14 cellular contexts compared by ENCODE assay signal in genomic region chr1:151012684-151013471, GRCh38. TPM values are rescaled to one million over a fixed set of nuclear protein-coding genes. Genes with fewer than 3 reads are reported as not detected.
DNase-seq lines count a peak whose midpoint lies in the region; ATAC-seq and TF ChIP-seq lines count a peak whose summit lies in the region.
"Had no signal": no experiment of that assay in that cellular context is flagged by ENCODE, and none has a peak within 500 bp of the region (broad histone marks: within the 10 kb centered on the region; RNA-seq: fewer than 3 reads in every experiment).

No MANE protein-coding gene starts in this region.

- intact Hi-C loops in lower lobe of right lung (cut with DNase I) = no loop called here
- intact Hi-C loops in stomach (cut with DNase I; ENCODE audit: low total_unique reads) = no loop called here

- H3K36me3 ChIP-seq in duodenal mucosa (ENCODE audit: control insufficient read depth in 1 of 2, insufficient read depth in 2 of 2, low read length in 2 of 2) (peaks cover 2 to 4% of the 10 kb centered on the region in 2 donors), lower lobe of right lung (peaks cover 7% of the 10 kb centered on the region), stomach (peaks cover 0 to 14% (median 5%) of the 10 kb centered on the region in 4 donors)

- ATAC-seq in lower lobe of right lung (peak in 1 of 2 donors; percentile 16), HG03520 (IDR thresholded peaks at IDR 0.05; ENCODE audit: unreplicated experiment) (no peak)
- ATAC-seq: activated CD8-positive, alpha-beta T cell treated with anti-CD3 and anti-CD28 coated beads, Interleukin-2, amount 10 ng/mL, durations not matched to agents 7 days and 5 days had no signal

- H3K4me1 ChIP-seq in duodenal mucosa (ENCODE audit: control insufficient read depth in 1 of 2, insufficient read depth in 2 of 2, low read length in 2 of 2) (peaks cover 36 to 44% of the 10 kb centered on the region in 2 donors), lower lobe of right lung (peaks cover 53% of the 10 kb centered on the region), stomach (peaks cover 30 to 57% (median 45%) of the 10 kb centered on the region in 4 donors)

- no peaks in the 10 kb centered on the region for H3K27me3 ChIP-seq in duodenal mucosa (ENCODE audit: control insufficient read depth in 1 of 2, insufficient read depth in 2 of 2, low read length in 2 of 2)
- H3K27me3 ChIP-seq in lower lobe of right lung (ENCODE audit: low read depth) = no peaks in the 10 kb centered on the region
- no peaks in the 10 kb centered on the region for H3K27me3 ChIP-seq in stomach

- TF ChIP-seq POLR2A in stomach (IDR thresholded peaks at IDR 0.05) = no peak

- TF ChIP-seq EP300 in stomach (IDR thresholded peaks at IDR 0.05) = no peak

- H3K9ac ChIP-seq in duodenal mucosa (ENCODE audit: low read depth in 1 of 2, low read length in 2 of 2) = peak overlapping the region in 1 of 2 donors; percentile 8

- H3K4me3 ChIP-seq in duodenal mucosa (ENCODE audit: low read depth in 1 of 2, low read length in 2 of 2) = peak overlapping the region in 1 of 2 donors; percentile 12
- H3K4me3 ChIP-seq in lower lobe of right lung = no peak overlapping the region
- no peak overlapping the region for H3K4me3 ChIP-seq in stomach

- WGBS in stomach, 5 donors = 61 to 77% (median 67%) methylated on average over 14 of the region's 14 CpGs

- TF ChIP-seq CTCF in lower lobe of right lung (IDR thresholded peaks at IDR 0.05) (no peak), stomach (IDR thresholded peaks at IDR 0.05) (no peak)

- H3K27ac ChIP-seq in duodenal mucosa (ENCODE audit: low read depth, low read length) (peak overlapping the region; percentile 61), lower lobe of right lung (peak overlapping the region; percentile 63), stomach (peak overlapping the region; percentile 48 to 64 (median 56))

- DNase-seq in HuH-7 (ENCODE audit: low spot score) (peak; percentile 61), lower lobe of right lung (no peak), stomach (no peak), iPS-NIHi11 (ENCODE audit: low spot score) (no peak), 8988T (no peak)
- no peak for DNase-seq in stimulated activated CD4-positive, alpha-beta T cell treated with anti-CD3 and anti-CD28 coated beads, Interleukin-12 subunit alpha, Interleukin-12 subunit beta, amount 100 ng/mL, for 4 hours
- DNase-seq: activated CD8-positive, alpha-beta T cell treated with anti-CD3 and anti-CD28 coated beads, Interleukin-2, amount 10 ng/mL, durations not matched to agents 7 days and 5 days; dermis blood vessel endothelial cell; H7; stimulated activated CD4-positive, alpha-beta T cell treated with anti-CD3 and anti-CD28 coated beads, Interleukin-2, amount 100 ng/mL, for 24 hours; T-helper 9 cell had no signal

- H3K9me3 ChIP-seq in duodenal mucosa (ENCODE audit: control insufficient read depth in 1 of 2, low read length in 2 of 2) = no peaks in the 10 kb centered on the region
- H3K9me3 ChIP-seq in lower lobe of right lung = no peaks in the 10 kb centered on the region
- no peaks in the 10 kb centered on the region for H3K9me3 ChIP-seq in stomach

RNA-seq across cellular contexts. Expression of gene PRUNE1, which starts 4.6 kb away (rescaled TPM):
- total RNA-seq in lower lobe of right lung (21.4 TPM), stomach (100 to 1,000 TPM in 1 of 5 donors, 10 to 100 TPM in 3, 1 to 10 TPM in 1; 2.9 to 118 (median 21.2) TPM)
- polyA plus RNA-seq in stomach = 10 to 100 TPM; 10.8 to 12.7 (median 11.7) TPM

RNA-seq across cellular contexts. Expression of gene MINDY1, which starts 6.2 kb away (rescaled TPM):
- total RNA-seq in lower lobe of right lung (27.8 TPM), stomach (10 to 100 TPM; 19.1 to 60.0 (median 40.6) TPM)
- 10 to 100 TPM in 2 of 3 donors, 1 to 10 TPM in 1; 9.8 to 18.8 (median 16.1) TPM for polyA plus RNA-seq in stomach

RNA-seq across cellular contexts. Expression of gene BNIPL, which starts 23.5 kb away (rescaled TPM):
- total RNA-seq in lower lobe of right lung = 8.2 TPM
- 1 to 10 TPM in 1 of 5 donors, not detected in 4; 1.3 TPM for total RNA-seq in stomach
- 10 to 100 TPM in 1 of 3 donors, under 1 TPM in 1, not detected in 1; 0.25 to 35.1 TPM for polyA plus RNA-seq in stomach
- polyA plus RNA-seq: CD14-positive monocyte had no signal

RNA-seq across cellular contexts. Expression of gene ANXA9, which starts 30.8 kb away (rescaled TPM):
- total RNA-seq in lower lobe of right lung (0.68 TPM), stomach (not detected)
- under 1 TPM; 0.44 to 0.63 (median 0.46) TPM for polyA plus RNA-seq in stomach
- total RNA-seq: activated CD8-positive, alpha-beta T cell treated with anti-CD3 and anti-CD28 coated beads, Interleukin-2, amount 10 ng/mL, durations not matched to agents 7 days and 5 days; dermis blood vessel endothelial cell had no signal

RNA-seq across cellular contexts. Expression of gene C1orf56, which starts 34.7 kb away (rescaled TPM):
- total RNA-seq in lower lobe of right lung = 4.8 TPM
- 1 to 10 TPM in 4 of 5 donors, under 1 TPM in 1; 0.73 to 6.4 (median 3.5) TPM for total RNA-seq in stomach
- polyA plus RNA-seq in stomach = 1 to 10 TPM; 2.4 to 6.0 (median 2.5) TPM
